In genomic region chr1:226680653-226681052, GRCh38 we compare ENCODE assay signal across 8 cellular contexts. TPM values are rescaled to one million over a fixed set of nuclear protein-coding genes. Genes with fewer than 3 reads are reported as not detected.
A peak's percentile ranks its signal among the peaks of the same experiment; 100 is the strongest.
DNase-seq lines count a peak whose midpoint lies in the region; ATAC-seq, FAIRE-seq and TF ChIP-seq lines count a peak whose summit lies in the region.

No MANE protein-coding gene starts in this region.

- SMC1A ChIA-PET in GM12878 (lab: Charles Lee; ENCODE audit: uncharacterized antibody, unreplicated experiment): interaction anchor here (1.2 to 8.6 kb wide), 9 partner anchors 8 to 146 kb away, joined by 3 to 67 read pairs (median 8); no protein-coding TSS in a partner anchor

- peaks cover 29% of the 10 kb centered on the region for H3K79me2 ChIP-seq in GM12878 (ENCODE audit: control insufficient read depth, insufficient read depth, low read length)

- no peak for TF ChIP-seq POLR2A in GM12878 (IDR thresholded peaks at IDR 0.05; ENCODE audit: low read depth, low read length)
- TF ChIP-seq POLR2A in tibial nerve (IDR thresholded peaks at IDR 0.05): no peak

- DNase-seq in activated naive CD4-positive, alpha-beta T cell treated with anti-CD3 and anti-CD28 coated beads, Interleukin-2, amount 10 ng/mL, durations not matched to agents 7 days and 5 days: no peak
- DNase-seq in activated naive CD4-positive, alpha-beta T cell treated with Interleukin-2 at 50 U/mL for 16 hours: no peak
- DNase-seq in GM12878 (ENCODE audit: low read depth, low spot score): no peak
- DNase-seq in tibial nerve (ENCODE audit: low spot score in 2 of 2): no peak
- no peak for DNase-seq in SW480 (ENCODE audit: low spot score)
- no peak for DNase-seq in HT-29 (ENCODE audit: low spot score)

- H3K4me1 ChIP-seq in GM12878 (ENCODE audit: control insufficient read depth, insufficient read depth, low read length): peaks cover 57% of the 10 kb centered on the region
- peaks cover 32% of the 10 kb centered on the region for H3K4me1 ChIP-seq in mucosa of stomach (ENCODE audit: control insufficient read depth, insufficient read depth, low read length)
- H3K4me1 ChIP-seq in tibial nerve: peaks cover 6 to 94% (median 59%) of the 10 kb centered on the region in 4 donors

- FAIRE-seq in GM12878 (lab: Jason Lieb, UNC): no peak

- ATAC-seq in GM12878 (no peak), HG03521 (IDR thresholded peaks at IDR 0.05; ENCODE audit: unreplicated experiment) (no peak)

- peaks cover 98% of the 10 kb centered on the region for H3K4me1 Mint-ChIP-seq in activated naive CD4-positive, alpha-beta T cell treated with anti-CD3 and anti-CD28 coated beads, Interleukin-2, amount 10 ng/mL, durations not matched to agents 7 days and 5 days

- WGBS in GM12878 (ENCODE audit: insufficient coverage, insufficient replicate concordance, low lambda C conversion rate, missing lambda C conversion rate): 69% methylated on average over 5 of the region's 5 CpGs
- 40 to 57% methylated on average over 5 of the region's 5 CpGs for WGBS in tibial nerve, 2 donors

- H2AFZ ChIP-seq in GM12878 (ENCODE audit: control insufficient read depth, low read depth, low read length): no peak overlapping the region; the same call in 1 of the 2 replicates

- in situ Hi-C loops in GM12878 (cut with MboI): no loop called here

- no peaks in the 10 kb centered on the region for H3K27me3 Mint-ChIP-seq in activated naive CD4-positive, alpha-beta T cell treated with anti-CD3 and anti-CD28 coated beads, Interleukin-2, amount 10 ng/mL, durations not matched to agents 7 days and 5 days

- peaks cover 57% of the 10 kb centered on the region for H3K36me3 Mint-ChIP-seq in activated naive CD4-positive, alpha-beta T cell treated with anti-CD3 and anti-CD28 coated beads, Interleukin-2, amount 10 ng/mL, durations not matched to agents 7 days and 5 days

- H3K9me3 ChIP-seq in GM12878 (replicated peaks; ENCODE audit: control insufficient read depth, insufficient read depth, low read length) (no peaks in the 10 kb centered on the region), mucosa of stomach (ENCODE audit: control insufficient read depth, low read length) (no peaks in the 10 kb centered on the region), tibial nerve (no peaks in the 10 kb centered on the region)

- RAD21 ChIA-PET in GM12878 (lab: Charles Lee; ENCODE audit: unreplicated experiment): interaction anchor here (0.9 to 4.7 kb wide), 11 partner anchors 8 to 145 kb away, joined by 3 to 30 read pairs (median 4); partner anchors contain the start of gene ITPKB

- no peak overlapping the region for H3K4me3 Mint-ChIP-seq in activated naive CD4-positive, alpha-beta T cell treated with anti-CD3 and anti-CD28 coated beads, Interleukin-2, amount 10 ng/mL, durations not matched to agents 7 days and 5 days

- H4K20me1 ChIP-seq in GM12878 (ENCODE audit: control insufficient read depth, insufficient read depth): 0 out of 2 replicates have a peak, but pooled peaks cover 2% of the 10 kb centered on the region

- peak overlapping the region; percentile 93 for H3K27ac Mint-ChIP-seq in activated naive CD4-positive, alpha-beta T cell treated with anti-CD3 and anti-CD28 coated beads, Interleukin-2, amount 10 ng/mL, durations not matched to agents 7 days and 5 days

- peak overlapping the region; percentile 78 for H3K4me2 ChIP-seq in GM12878 (ENCODE audit: control insufficient read depth, insufficient read depth)

- no peaks in the 10 kb centered on the region for H3K9me3 Mint-ChIP-seq in activated naive CD4-positive, alpha-beta T cell treated with anti-CD3 and anti-CD28 coated beads, Interleukin-2, amount 10 ng/mL, durations not matched to agents 7 days and 5 days

- POLR2A ChIA-PET in GM12878 (lab: Charles Lee): interaction anchor here (0.6 to 4.1 kb wide), 9 partner anchors 8 to 58 kb away, joined by 3 to 21 read pairs (median 6); partner anchors contain the start of gene ITPKB

- H3K9ac ChIP-seq in GM12878 (ENCODE audit: control insufficient read depth, insufficient read depth, low read length) (peak overlapping the region; percentile 30; the same call in 1 of the 2 replicates), mucosa of stomach (ENCODE audit: low read length) (peak overlapping the region; percentile 64)

- H3K4me3 ChIP-seq in GM12878 (peak overlapping the region; percentile 57; the same call in 1 of the 2 replicates), mucosa of stomach (ENCODE audit: low read length) (no peak overlapping the region), tibial nerve (peak overlapping the region in 3 of 4 donors; percentile 15 to 52 (median 42))

- TF ChIP-seq CTCF in GM12878 (IDR thresholded peaks at IDR 0.05 in 2 of 3, conservative IDR thresholded peaks at IDR 0.05 in 1 of 3; ENCODE audit: control insufficient read depth in 2 of 3, extremely low read depth in 1 of 3, insufficient read depth in 1 of 3, low read depth in 3 of 3, low read length in 3 of 3) (no peak), tibial nerve (IDR thresholded peaks at IDR 0.05) (no peak)

- TF ChIP-seq EP300 in GM12878 (IDR thresholded peaks at IDR 0.05; ENCODE audit: borderline replicate concordance in 1 of 2, control insufficient read depth in 1 of 2, low read depth in 2 of 2, low read length in 2 of 2): no peak
- no peak for TF ChIP-seq EP300 in tibial nerve (IDR thresholded peaks at IDR 0.05)

- intact Hi-C loops in GM12878 (cut with micrococcal nuclease; ENCODE audit: unreplicated experiment): no loop called here

- TF ChIP-seq RAD21 in GM12878 (IDR thresholded peaks at IDR 0.05; ENCODE audit: insufficient read depth, low read depth, low read length): no peak

- BruUV-seq in GM12878 (replicated peaks; lab: Mats Ljungman, UMichigan): no TSS peak

- H3K27me3 ChIP-seq in GM12878 (replicated peaks in 1 of 2; ENCODE audit: control insufficient read depth in 2 of 2, insufficient read depth in 2 of 2, low read length in 1 of 2): no peaks in the 10 kb centered on the region
- no peaks in the 10 kb centered on the region for H3K27me3 ChIP-seq in mucosa of stomach (ENCODE audit: control insufficient read depth, insufficient read depth, low read length)
- no peaks in the 10 kb centered on the region for H3K27me3 ChIP-seq in tibial nerve

- H3K27ac ChIP-seq in GM12878 (ENCODE audit: control insufficient read depth, insufficient read depth): peak overlapping the region; percentile 51; the same call in 1 of the 2 replicates
- H3K27ac ChIP-seq in tibial nerve: peak overlapping the region; percentile 84 to 98 (median 91)

- peaks cover 0 to 2% of the 10 kb centered on the region in 2 experiments; a peak in 3 of 4 replicates for H3K36me3 ChIP-seq in GM12878 (ENCODE audit: control insufficient read depth in 2 of 2, insufficient read depth in 2 of 2, low read length in 1 of 2)
- H3K36me3 ChIP-seq in mucosa of stomach (ENCODE audit: control insufficient read depth, insufficient read depth, low read length): no peaks in the 10 kb centered on the region
- H3K36me3 ChIP-seq in tibial nerve: no peaks in the 10 kb centered on the region

- CTCF ChIA-PET in activated naive CD4-positive, alpha-beta T cell treated with anti-CD3 and anti-CD28 coated beads, Interleukin-2, amount 10 ng/mL, durations not matched to agents 7 days and 5 days (lab: Charles Lee): interaction anchor here (1.4 to 1.6 kb wide), 2 partner anchors 18 to 24 kb away, joined by 4 to 5 read pairs; no protein-coding TSS in a partner anchor
- CTCF ChIA-PET in GM12878 (lab: Yijun Ruan, JAX): interaction anchor here (1.1 to 2.4 kb wide), 4 partner anchors 17 to 47 kb away, joined by 3 to 7 read pairs (median 5); no protein-coding TSS in a partner anchor

TF ChIP-seq in GM12878, 131 proteins besides CTCF, POLR2A, EP300 and RAD21 (continues in another document):
- TF ChIP-seq TCF3 (IDR thresholded peaks at IDR 0.05; ENCODE audit: borderline replicate concordance, insufficient read depth, low read depth, low read length) (no peak), STAT3 (IDR thresholded peaks at IDR 0.05; ENCODE audit: low read depth, low read length) (no peak), DPF2 (IDR thresholded peaks at IDR 0.05) (no peak), ZNF24 (IDR thresholded peaks at IDR 0.05) (no peak), GATAD2B (conservative IDR thresholded peaks at IDR 0.05; ENCODE audit: low read depth) (no peak), KDM1A (IDR thresholded peaks at IDR 0.05; ENCODE audit: borderline replicate concordance) (no peak), JUND (IDR thresholded peaks at IDR 0.05; ENCODE audit: low read depth, low read length) (no peak), BHLHE40 (IDR thresholded peaks at IDR 0.05; ENCODE audit: borderline replicate concordance in 1 of 2, low read depth in 2 of 2, low read length in 1 of 2) (no peak), MEF2B (IDR thresholded peaks at IDR 0.05; ENCODE audit: partially characterized antibody, poor library complexity, severe bottlenecking) (no peak), CREB1 (IDR thresholded peaks at IDR 0.05; ENCODE audit: low read depth) (no peak)

RNA-seq across cellular contexts. Expression of gene ITPKB, which starts 58.4 kb away (rescaled TPM):
- total RNA-seq in GM12878 (2013; cell fraction: nucleolus; rRNA removed): 128 and 140 TPM in 2 replicates
- total RNA-seq in GM12878 (2014; rRNA removed) (16.5 and 17.5 TPM in 2 replicates), GM12878 (2014; rRNA removed; fragmentation: Illumina TruSeq; extraction: Trizol) (14.2 and 14.6 TPM in 2 replicates), GM12878 (2021) (34.4 and 38.7 TPM in 2 replicates), tibial nerve (10 to 100 TPM; 49.2 to 82.0 (median 52.7) TPM)
- 4.5 TPM for polyA plus RNA-seq in GM12878 (2011; ENCODE audit: low read depth)
- polyA plus RNA-seq in GM12878 (2011; rRNA removed) (8.8 and 11.6 TPM in 2 replicates), GM12878 (2014; fragmentation: Illumina TruSeq; extraction: Trizol) (8.8 and 14.7 TPM in 2 replicates), GM12878 (2014; fragmentation: Nextera tagmentation; extraction: Ambion mirVana) (1 to 10 TPM; 1.3 TPM), GM12878 (2014; rRNA removed) (20.3 and 20.9 TPM in 2 replicates), GM12878 (2016; fragmentation: Nextera tagmentation; extraction: Ambion mirVana) (1 to 10 TPM; 2.2 to 5.2 TPM)
- polyA plus RNA-seq in GM12878 (2011; cell fraction: cytosol; rRNA removed): 12.4 and 12.8 TPM in 2 replicates
- polyA plus RNA-seq in GM12878 (2011; cell fraction: nucleus; rRNA removed): 20.1 and 27.3 TPM in 2 replicates
- polyA plus RNA-seq in GM12878 (2012): 10.6 and 14.4 TPM in 2 replicates
- polyA minus RNA-seq in GM12878 (2011; rRNA and poly(A)+ RNA removed): 18.1 and 33.2 TPM in 2 replicates
- 11.4 and 12.6 TPM in 2 replicates for polyA minus RNA-seq in GM12878 (2011; cell fraction: cytosol; rRNA and poly(A)+ RNA removed)
- polyA minus RNA-seq in GM12878 (2011; cell fraction: nucleus; rRNA and poly(A)+ RNA removed): 28.3 and 47.7 TPM in 2 replicates
- total RNA-seq in HT-29 (2014; rRNA removed; shearing (Covaris generic)): 2.9 and 3.7 TPM in 2 replicates
